In genomic region chr11:73637012-73637411, GRCh38 we compare ENCODE assay signal across 18 cellular contexts.
"Had no signal": no experiment of that assay in that cellular context is flagged by ENCODE, and none has a peak within 500 bp of the region (broad histone marks: within the 10 kb centered on the region; RNA-seq: fewer than 3 reads in every experiment).

No MANE protein-coding gene starts in this region.

- H3K4me3 ChIP-seq: body of pancreas, gastroesophageal sphincter, stomach, suprapubic skin, transverse colon, uterus had no signal

- H3K9me3 ChIP-seq: body of pancreas, gastroesophageal sphincter, stomach, suprapubic skin, transverse colon, uterus had no signal

- H3K27me3 ChIP-seq: body of pancreas, transverse colon, uterus had no signal

- ATAC-seq: activated CD8-positive, alpha-beta T cell treated with anti-CD3 and anti-CD28 coated beads, Interleukin-2, amount 10 ng/mL, durations not matched to agents 7 days and 5 days; body of pancreas; gastroesophageal sphincter; sciatic nerve; stimulated activated memory B cell treated with anti-CD40 and anti-IgM and Interleukin-4, amounts not matched to agents 10 μg/mL and 1 μg/mL and 100 μg/mL, for 72 hours had no signal

- H3K4me1 ChIP-seq: body of pancreas, gastroesophageal sphincter, stomach, suprapubic skin, transverse colon, uterus had no signal

- H3K36me3 ChIP-seq: gastroesophageal sphincter, stomach, suprapubic skin, transverse colon, uterus had no signal

- H3K27ac ChIP-seq: body of pancreas, epithelial cell of prostate, gastroesophageal sphincter, stomach, suprapubic skin, transverse colon, uterus had no signal

- DNase-seq: activated CD4-positive, alpha-beta T cell treated with anti-CD3 and anti-CD28 coated beads for 1 hour; activated CD4-positive, alpha-beta T cell treated with anti-CD3 and anti-CD28 coated beads, Interleukin-2, amount 50 U/mL, for 1 hour; activated CD8-positive, alpha-beta T cell treated with anti-CD3 and anti-CD28 coated beads, Interleukin-2, amount 10 ng/mL, durations not matched to agents 7 days and 5 days; activated gamma-delta T cell treated with Interleukin-2 at 50 U/mL for 16 hours; anterior cingulate cortex; body of pancreas; head of caudate nucleus; hypothalamus; occipital lobe; small intestine; stomach; transverse colon; uterus had no signal
